Comparison of ENCODE assay signal across 1 cellular context in the genomic region with DNA sequence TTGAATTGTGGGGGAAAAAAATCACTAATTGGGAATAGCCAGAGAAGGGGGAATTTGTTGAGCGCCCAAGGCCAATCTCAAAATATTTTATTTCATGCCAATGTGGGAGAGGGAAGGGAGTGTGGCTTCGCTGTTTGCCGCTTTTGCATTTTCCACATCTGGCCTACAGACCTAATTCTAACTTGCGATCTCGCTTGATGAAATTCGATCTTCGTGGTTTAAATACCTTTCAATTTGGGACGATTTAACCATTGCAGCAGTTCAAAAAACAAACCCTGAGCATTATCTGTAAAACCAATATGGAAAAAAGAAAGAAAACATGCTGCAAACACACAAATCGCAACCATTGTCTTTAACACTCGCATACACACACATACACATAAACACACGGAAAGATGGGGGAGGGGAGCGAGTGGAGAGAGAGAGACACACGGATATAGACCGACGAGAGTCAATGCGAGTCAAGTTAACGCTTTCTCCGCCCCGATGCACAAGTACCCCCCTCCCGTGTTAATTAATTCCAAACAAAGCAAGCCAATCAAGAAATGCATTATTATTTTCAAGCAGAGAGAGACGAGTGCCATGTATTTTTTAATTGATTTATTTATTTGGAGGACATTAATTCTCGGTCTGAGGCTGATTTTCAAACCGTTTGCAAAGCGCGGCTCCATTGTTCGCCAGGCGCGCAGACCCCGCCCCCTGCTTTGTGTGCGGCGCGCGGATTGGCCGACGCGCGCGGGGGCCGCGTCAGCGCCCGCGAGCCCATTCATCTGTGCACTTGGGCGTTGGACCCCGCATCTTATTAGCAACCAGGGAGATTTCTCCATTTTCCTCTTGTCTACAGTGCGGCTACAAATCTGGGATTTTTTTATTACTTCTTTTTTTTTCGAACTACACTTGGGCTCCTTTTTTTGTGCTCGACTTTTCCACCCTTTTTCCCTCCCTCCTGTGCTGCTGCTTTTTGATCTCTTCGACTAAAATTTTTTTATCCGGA.
A peak's percentile ranks its signal among the peaks of the same experiment; 100 is the strongest.
TF ChIP-seq lines count a peak whose summit lies in the region.

A gene with protein sequence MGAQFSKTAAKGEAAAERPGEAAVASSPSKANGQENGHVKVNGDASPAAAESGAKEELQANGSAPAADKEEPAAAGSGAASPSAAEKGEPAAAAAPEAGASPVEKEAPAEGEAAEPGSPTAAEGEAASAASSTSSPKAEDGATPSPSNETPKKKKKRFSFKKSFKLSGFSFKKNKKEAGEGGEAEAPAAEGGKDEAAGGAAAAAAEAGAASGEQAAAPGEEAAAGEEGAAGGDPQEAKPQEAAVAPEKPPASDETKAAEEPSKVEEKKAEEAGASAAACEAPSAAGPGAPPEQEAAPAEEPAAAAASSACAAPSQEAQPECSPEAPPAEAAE (plus strand): TSS at position 775 of the 994 bp plus-strand sequence. CDS start 401 bp downstream, outside the sequence.

TF ChIP-seq in HepG2, 621 proteins besides CTCF, POLR2A, EP300 and RAD21 (continued from another document and continues in another):
- TF ChIP-seq, protein P1, sequence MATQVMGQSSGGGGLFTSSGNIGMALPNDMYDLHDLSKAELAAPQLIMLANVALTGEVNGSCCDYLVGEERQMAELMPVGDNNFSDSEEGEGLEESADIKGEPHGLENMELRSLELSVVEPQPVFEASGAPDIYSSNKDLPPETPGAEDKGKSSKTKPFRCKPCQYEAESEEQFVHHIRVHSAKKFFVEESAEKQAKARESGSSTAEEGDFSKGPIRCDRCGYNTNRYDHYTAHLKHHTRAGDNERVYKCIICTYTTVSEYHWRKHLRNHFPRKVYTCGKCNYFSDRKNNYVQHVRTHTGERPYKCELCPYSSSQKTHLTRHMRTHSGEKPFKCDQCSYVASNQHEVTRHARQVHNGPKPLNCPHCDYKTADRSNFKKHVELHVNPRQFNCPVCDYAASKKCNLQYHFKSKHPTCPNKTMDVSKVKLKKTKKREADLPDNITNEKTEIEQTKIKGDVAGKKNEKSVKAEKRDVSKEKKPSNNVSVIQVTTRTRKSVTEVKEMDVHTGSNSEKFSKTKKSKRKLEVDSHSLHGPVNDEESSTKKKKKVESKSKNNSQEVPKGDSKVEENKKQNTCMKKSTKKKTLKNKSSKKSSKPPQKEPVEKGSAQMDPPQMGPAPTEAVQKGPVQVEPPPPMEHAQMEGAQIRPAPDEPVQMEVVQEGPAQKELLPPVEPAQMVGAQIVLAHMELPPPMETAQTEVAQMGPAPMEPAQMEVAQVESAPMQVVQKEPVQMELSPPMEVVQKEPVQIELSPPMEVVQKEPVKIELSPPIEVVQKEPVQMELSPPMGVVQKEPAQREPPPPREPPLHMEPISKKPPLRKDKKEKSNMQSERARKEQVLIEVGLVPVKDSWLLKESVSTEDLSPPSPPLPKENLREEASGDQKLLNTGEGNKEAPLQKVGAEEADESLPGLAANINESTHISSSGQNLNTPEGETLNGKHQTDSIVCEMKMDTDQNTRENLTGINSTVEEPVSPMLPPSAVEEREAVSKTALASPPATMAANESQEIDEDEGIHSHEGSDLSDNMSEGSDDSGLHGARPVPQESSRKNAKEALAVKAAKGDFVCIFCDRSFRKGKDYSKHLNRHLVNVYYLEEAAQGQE (IDR thresholded peaks at IDR 0.05; ENCODE audit: borderline replicate concordance in 1 of 2, low read depth in 1 of 2, low read length in 2 of 2): peak in 1 of 2 experiments; percentile 73; a peak in 1 of 4 replicates
- TF ChIP-seq HMGXB4 (CRISPR knock-in tag; IDR thresholded peaks at IDR 0.05; ENCODE audit: borderline replicate concordance in 1 of 2, low read depth in 1 of 2) (peak in 1 of 2 experiments; percentile 7; a peak in 2 of 4 replicates), KLF9 (CRISPR knock-in tag; IDR thresholded peaks at IDR 0.05; ENCODE audit: low read depth) (0 out of 2 replicates have a peak, but pooled peaks have one; percentile 0), ZNF749 (CRISPR knock-in tag; IDR thresholded peaks at IDR 0.05; ENCODE audit: borderline replicate concordance) (no peak), HOXA3 (CRISPR knock-in tag; IDR thresholded peaks at IDR 0.05) (peak; percentile 58), HNRNPK (IDR thresholded peaks at IDR 0.05; ENCODE audit: low read depth, low read length, poor library complexity, severe bottlenecking) (no peak), SAP130 (CRISPR knock-in tag; IDR thresholded peaks at IDR 0.05; ENCODE audit: low read depth) (peak; percentile 46), ZSCAN12 (CRISPR knock-in tag; IDR thresholded peaks at IDR 0.05) (no peak), PITX1 (CRISPR knock-in tag; IDR thresholded peaks at IDR 0.05) (0 out of 2 replicates have a peak, but pooled peaks have one; percentile 38), ZNF615 (CRISPR knock-in tag; IDR thresholded peaks at IDR 0.05; ENCODE audit: borderline replicate concordance) (0 out of 2 replicates have a peak, but pooled peaks have one; percentile 49), ZNF430 (CRISPR knock-in tag; IDR thresholded peaks at IDR 0.05) (0 out of 2 replicates have a peak, but pooled peaks have one; percentile 29), ZMYM4 (CRISPR knock-in tag; IDR thresholded peaks at IDR 0.05) (peak; percentile 59; the same call in 1 of the 2 replicates), GMEB1 (CRISPR knock-in tag; IDR thresholded peaks at IDR 0.05; ENCODE audit: borderline replicate concordance) (0 out of 2 replicates have a peak, but pooled peaks have one; percentile 7), KDM2A (CRISPR knock-in tag; IDR thresholded peaks at IDR 0.05; ENCODE audit: borderline replicate concordance, low read depth) (peak; percentile 62; the same call in 1 of the 2 replicates), RBM39 (IDR thresholded peaks at IDR 0.05; ENCODE audit: low read depth, low read length, poor library complexity, severe bottlenecking) (peak; percentile 72)
- TF ChIP-seq, protein P2, sequence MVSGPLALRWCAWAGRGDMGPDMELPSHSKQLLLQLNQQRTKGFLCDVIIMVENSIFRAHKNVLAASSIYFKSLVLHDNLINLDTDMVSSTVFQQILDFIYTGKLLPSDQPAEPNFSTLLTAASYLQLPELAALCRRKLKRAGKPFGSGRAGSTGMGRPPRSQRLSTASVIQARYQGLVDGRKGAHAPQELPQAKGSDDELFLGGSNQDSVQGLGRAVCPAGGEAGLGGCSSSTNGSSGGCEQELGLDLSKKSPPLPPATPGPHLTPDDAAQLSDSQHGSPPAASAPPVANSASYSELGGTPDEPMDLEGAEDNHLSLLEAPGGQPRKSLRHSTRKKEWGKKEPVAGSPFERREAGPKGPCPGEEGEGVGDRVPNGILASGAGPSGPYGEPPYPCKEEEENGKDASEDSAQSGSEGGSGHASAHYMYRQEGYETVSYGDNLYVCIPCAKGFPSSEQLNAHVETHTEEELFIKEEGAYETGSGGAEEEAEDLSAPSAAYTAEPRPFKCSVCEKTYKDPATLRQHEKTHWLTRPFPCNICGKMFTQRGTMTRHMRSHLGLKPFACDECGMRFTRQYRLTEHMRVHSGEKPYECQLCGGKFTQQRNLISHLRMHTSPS (CRISPR knock-in tag; IDR thresholded peaks at IDR 0.05; ENCODE audit: low read depth): no peak
- TF ChIP-seq, protein P3, sequence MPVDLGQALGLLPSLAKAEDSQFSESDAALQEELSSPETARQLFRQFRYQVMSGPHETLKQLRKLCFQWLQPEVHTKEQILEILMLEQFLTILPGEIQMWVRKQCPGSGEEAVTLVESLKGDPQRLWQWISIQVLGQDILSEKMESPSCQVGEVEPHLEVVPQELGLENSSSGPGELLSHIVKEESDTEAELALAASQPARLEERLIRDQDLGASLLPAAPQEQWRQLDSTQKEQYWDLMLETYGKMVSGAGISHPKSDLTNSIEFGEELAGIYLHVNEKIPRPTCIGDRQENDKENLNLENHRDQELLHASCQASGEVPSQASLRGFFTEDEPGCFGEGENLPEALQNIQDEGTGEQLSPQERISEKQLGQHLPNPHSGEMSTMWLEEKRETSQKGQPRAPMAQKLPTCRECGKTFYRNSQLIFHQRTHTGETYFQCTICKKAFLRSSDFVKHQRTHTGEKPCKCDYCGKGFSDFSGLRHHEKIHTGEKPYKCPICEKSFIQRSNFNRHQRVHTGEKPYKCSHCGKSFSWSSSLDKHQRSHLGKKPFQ (CRISPR knock-in tag; IDR thresholded peaks at IDR 0.05; ENCODE audit: insufficient replicate concordance): no peak
- TF ChIP-seq, protein P4, sequence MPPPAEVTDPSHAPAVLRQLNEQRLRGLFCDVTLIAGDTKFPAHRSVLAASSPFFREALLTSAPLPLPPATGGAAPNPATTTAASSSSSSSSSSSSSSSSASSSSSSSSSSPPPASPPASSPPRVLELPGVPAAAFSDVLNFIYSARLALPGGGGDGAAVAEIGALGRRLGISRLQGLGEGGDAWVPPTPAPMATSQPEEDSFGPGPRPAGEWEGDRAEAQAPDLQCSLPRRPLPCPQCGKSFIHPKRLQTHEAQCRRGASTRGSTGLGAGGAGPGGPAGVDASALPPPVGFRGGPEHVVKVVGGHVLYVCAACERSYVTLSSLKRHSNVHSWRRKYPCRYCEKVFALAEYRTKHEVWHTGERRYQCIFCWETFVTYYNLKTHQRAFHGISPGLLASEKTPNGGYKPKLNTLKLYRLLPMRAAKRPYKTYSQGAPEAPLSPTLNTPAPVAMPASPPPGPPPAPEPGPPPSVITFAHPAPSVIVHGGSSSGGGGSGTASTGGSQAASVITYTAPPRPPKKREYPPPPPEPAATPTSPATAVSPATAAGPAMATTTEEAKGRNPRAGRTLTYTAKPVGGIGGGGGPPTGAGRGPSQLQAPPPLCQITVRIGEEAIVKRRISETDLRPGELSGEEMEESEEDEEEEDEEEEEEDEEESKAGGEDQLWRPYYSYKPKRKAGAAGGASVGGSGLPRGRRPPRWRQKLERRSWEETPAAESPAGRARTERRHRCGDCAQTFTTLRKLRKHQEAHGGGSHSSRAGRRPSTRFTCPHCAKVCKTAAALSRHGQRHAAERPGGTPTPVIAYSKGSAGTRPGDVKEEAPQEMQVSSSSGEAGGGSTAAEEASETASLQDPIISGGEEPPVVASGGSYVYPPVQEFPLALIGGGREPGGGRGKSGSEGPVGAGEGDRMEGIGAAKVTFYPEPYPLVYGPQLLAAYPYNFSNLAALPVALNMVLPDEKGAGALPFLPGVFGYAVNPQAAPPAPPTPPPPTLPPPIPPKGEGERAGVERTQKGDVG (CRISPR knock-in tag; IDR thresholded peaks at IDR 0.05; ENCODE audit: borderline replicate concordance): no peak
- TF ChIP-seq, protein P5, sequence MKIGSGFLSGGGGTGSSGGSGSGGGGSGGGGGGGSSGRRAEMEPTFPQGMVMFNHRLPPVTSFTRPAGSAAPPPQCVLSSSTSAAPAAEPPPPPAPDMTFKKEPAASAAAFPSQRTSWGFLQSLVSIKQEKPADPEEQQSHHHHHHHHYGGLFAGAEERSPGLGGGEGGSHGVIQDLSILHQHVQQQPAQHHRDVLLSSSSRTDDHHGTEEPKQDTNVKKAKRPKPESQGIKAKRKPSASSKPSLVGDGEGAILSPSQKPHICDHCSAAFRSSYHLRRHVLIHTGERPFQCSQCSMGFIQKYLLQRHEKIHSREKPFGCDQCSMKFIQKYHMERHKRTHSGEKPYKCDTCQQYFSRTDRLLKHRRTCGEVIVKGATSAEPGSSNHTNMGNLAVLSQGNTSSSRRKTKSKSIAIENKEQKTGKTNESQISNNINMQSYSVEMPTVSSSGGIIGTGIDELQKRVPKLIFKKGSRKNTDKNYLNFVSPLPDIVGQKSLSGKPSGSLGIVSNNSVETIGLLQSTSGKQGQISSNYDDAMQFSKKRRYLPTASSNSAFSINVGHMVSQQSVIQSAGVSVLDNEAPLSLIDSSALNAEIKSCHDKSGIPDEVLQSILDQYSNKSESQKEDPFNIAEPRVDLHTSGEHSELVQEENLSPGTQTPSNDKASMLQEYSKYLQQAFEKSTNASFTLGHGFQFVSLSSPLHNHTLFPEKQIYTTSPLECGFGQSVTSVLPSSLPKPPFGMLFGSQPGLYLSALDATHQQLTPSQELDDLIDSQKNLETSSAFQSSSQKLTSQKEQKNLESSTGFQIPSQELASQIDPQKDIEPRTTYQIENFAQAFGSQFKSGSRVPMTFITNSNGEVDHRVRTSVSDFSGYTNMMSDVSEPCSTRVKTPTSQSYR (CRISPR knock-in tag; IDR thresholded peaks at IDR 0.05; ENCODE audit: borderline replicate concordance): peak; percentile 97
- TF ChIP-seq, protein P6, sequence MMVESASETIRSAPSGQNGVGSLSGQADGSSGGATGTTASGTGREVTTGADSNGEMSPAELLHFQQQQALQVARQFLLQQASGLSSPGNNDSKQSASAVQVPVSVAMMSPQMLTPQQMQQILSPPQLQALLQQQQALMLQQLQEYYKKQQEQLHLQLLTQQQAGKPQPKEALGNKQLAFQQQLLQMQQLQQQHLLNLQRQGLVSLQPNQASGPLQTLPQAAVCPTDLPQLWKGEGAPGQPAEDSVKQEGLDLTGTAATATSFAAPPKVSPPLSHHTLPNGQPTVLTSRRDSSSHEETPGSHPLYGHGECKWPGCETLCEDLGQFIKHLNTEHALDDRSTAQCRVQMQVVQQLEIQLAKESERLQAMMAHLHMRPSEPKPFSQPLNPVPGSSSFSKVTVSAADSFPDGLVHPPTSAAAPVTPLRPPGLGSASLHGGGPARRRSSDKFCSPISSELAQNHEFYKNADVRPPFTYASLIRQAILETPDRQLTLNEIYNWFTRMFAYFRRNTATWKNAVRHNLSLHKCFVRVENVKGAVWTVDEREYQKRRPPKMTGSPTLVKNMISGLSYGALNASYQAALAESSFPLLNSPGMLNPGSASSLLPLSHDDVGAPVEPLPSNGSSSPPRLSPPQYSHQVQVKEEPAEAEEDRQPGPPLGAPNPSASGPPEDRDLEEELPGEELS (CRISPR knock-in tag; IDR thresholded peaks at IDR 0.05): no peak
